Comparison of ENCODE assay signal across 29 cellular contexts in genomic region chr7:112580717-112581435, GRCh38.
"Had no signal": no experiment of that assay in that cellular context is flagged by ENCODE, and none has a peak within 500 bp of the region (broad histone marks: within the 10 kb centered on the region; RNA-seq: fewer than 3 reads in every experiment).

No MANE protein-coding gene starts in this region.

- H3K27ac ChIP-seq: PC-9, RWPE1, WERI-Rb-1 had no signal

- H3K4me2 ChIP-seq: PC-9 had no signal

- H2AFZ ChIP-seq: PC-9 had no signal

- H3K27me3 ChIP-seq: MG63 had no signal

- H3K36me3 ChIP-seq: MG63, WERI-Rb-1 had no signal

- H3K4me3 ChIP-seq: MG63, PC-9 had no signal

- DNase-seq: activated CD4-positive, alpha-beta memory T cell treated with anti-CD3 and anti-CD28 coated beads, Interleukin-2, amount 10 ng/mL, durations not matched to agents 7 days and 5 days; activated CD4-positive, alpha-beta T cell treated with anti-CD3 and anti-CD28 coated beads for 1 hour; activated CD4-positive, alpha-beta T cell treated with anti-CD3 and anti-CD28 coated beads for 48 hours; activated CD4-positive, CD25-positive, alpha-beta regulatory T cell; activated CD8-positive, alpha-beta memory T cell treated with anti-CD3 and anti-CD28 coated beads for 24 hours; activated CD8-positive, alpha-beta memory T cell treated with anti-CD3 and anti-CD28 coated beads, Interleukin-2, amount 10 ng/mL, durations not matched to agents 7 days and 5 days; activated CD8-positive, alpha-beta memory T cell treated with anti-CD3 and anti-CD28 coated beads, Interleukin-2, amount 50 U/mL, for 48 hours; activated effector memory CD4-positive, alpha-beta T cell treated with Interleukin-2 at 50 U/mL for 16 hours; activated naive CD4-positive, alpha-beta T cell treated with anti-CD3 and anti-CD28 coated beads, Interleukin-2, amount 10 ng/mL, durations not matched to agents 7 days and 5 days; activated naive CD8-positive, alpha-beta T cell treated with anti-CD3 and anti-CD28 coated beads, Interleukin-2, amount 50 U/mL, for 24 hours; activated T-cell treated with anti-CD3 and anti-CD28 coated beads, Interleukin-2, amount 50 U/mL, for 48 hours; anterior cingulate cortex; Karpas-422; MG63; NCI-H1048; NCI-H1105 treated with DMSO at 0.1 percent for 48 hours; NCI-H1436; NCI-H1694; NCI-H2029; NCI-H2171; NCI-H510A; NCI-H526; NK-92 treated with Interleukin-12 subunit alpha and Interleukin-12 subunit beta, amount 100 ng/mL, for 24 hours; PC-9; Right ventricle myocardium superior; WERI-Rb-1 had no signal

- H3K9me3 ChIP-seq: MG63 had no signal

- ATAC-seq: activated CD8-positive, alpha-beta memory T cell treated with anti-CD3 and anti-CD28 coated beads, Interleukin-2, amount 10 ng/mL, durations not matched to agents 7 days and 5 days; activated naive CD8-positive, alpha-beta T cell treated with anti-CD3 and anti-CD28 coated beads, Interleukin-2, amount 50 U/mL, for 24 hours had no signal

- FAIRE-seq: RCC 7860, TTC549 had no signal
